In the genomic region with DNA sequence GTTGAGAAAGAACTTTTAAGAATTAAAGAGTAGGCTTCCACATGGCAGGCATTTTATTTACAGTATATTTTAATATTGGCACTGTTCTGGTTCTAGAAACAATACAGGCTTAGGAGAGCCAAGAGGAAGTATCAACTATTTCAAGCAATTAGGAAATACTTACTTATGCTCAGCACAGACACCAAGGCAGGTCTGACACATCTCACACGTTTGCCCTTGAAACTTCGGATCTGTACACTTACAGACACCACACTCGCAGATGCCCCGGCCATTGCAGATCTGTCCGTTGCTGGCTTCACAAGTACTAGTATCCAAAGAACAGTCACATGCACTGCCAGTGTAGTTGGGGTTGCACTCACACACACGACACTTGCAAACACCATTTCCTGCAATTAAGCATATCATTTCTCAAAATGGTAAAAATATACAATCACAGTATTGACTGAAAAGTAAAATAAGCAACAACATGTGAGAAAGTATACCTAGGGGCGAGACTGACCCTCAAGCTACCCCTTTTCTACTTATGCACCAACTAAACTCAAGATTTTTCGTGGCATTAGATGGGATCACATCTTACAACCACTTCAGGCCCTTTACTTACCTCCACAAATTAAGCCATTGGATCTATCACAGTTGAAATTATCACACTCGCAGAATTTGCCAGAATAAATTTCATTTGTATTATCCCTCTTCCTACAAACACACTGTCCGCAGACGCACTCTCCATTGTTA, we compare ENCODE assay signal across 1 cellular context.
TF ChIP-seq lines count a peak whose summit lies in the region.

No MANE protein-coding gene starts in this region.

TF ChIP-seq in A549, 52 proteins besides CTCF, POLR2A, EP300 and RAD21 (continued from another document):
- TF ChIP-seq, protein P1, sequence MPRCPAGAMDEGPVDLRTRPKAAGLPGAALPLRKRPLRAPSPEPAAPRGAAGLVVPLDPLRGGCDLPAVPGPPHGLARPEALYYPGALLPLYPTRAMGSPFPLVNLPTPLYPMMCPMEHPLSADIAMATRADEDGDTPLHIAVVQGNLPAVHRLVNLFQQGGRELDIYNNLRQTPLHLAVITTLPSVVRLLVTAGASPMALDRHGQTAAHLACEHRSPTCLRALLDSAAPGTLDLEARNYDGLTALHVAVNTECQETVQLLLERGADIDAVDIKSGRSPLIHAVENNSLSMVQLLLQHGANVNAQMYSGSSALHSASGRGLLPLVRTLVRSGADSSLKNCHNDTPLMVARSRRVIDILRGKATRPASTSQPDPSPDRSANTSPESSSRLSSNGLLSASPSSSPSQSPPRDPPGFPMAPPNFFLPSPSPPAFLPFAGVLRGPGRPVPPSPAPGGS (IDR thresholded peaks at IDR 0.05), result no peak
- TF ChIP-seq, protein P2, sequence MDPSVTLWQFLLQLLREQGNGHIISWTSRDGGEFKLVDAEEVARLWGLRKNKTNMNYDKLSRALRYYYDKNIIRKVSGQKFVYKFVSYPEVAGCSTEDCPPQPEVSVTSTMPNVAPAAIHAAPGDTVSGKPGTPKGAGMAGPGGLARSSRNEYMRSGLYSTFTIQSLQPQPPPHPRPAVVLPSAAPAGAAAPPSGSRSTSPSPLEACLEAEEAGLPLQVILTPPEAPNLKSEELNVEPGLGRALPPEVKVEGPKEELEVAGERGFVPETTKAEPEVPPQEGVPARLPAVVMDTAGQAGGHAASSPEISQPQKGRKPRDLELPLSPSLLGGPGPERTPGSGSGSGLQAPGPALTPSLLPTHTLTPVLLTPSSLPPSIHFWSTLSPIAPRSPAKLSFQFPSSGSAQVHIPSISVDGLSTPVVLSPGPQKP (IDR thresholded peaks at IDR 0.05; ENCODE audit: low read depth, low read length), result no peak
- no peak for TF ChIP-seq HEYL (CRISPR knock-in tag; IDR thresholded peaks at IDR 0.05)
- no peak for TF ChIP-seq FOSB (CRISPR knock-in tag; IDR thresholded peaks at IDR 0.05)
- no peak for TF ChIP-seq BHLHE40 (IDR thresholded peaks at IDR 0.05; ENCODE audit: low read depth, low read length)
- TF ChIP-seq TP53 (CRISPR knock-in tag; IDR thresholded peaks at IDR 0.05), result no peak
- no peak for TF ChIP-seq HOXA7 (CRISPR knock-in tag; IDR thresholded peaks at IDR 0.05)
- no peak for TF ChIP-seq CBX2 (IDR thresholded peaks at IDR 0.05; ENCODE audit: borderline replicate concordance, low read depth)
- TF ChIP-seq SMC3 (IDR thresholded peaks at IDR 0.05), result no peak
- TF ChIP-seq, protein P3, sequence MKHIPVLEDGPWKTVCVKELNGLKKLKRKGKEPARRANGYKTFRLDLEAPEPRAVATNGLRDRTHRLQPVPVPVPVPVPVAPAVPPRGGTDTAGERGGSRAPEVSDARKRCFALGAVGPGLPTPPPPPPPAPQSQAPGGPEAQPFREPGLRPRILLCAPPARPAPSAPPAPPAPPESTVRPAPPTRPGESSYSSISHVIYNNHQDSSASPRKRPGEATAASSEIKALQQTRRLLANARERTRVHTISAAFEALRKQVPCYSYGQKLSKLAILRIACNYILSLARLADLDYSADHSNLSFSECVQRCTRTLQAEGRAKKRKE (CRISPR knock-in tag; IDR thresholded peaks at IDR 0.05; ENCODE audit: low read depth), result no peak
- no peak for TF ChIP-seq ZNF302 (CRISPR knock-in tag; IDR thresholded peaks at IDR 0.05)
- TF ChIP-seq, protein P4, sequence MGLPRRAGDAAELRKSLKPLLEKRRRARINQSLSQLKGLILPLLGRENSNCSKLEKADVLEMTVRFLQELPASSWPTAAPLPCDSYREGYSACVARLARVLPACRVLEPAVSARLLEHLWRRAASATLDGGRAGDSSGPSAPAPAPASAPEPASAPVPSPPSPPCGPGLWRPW (IDR thresholded peaks at IDR 0.05), result no peak
- no peak for TF ChIP-seq HDAC2 (IDR thresholded peaks at IDR 0.05)
